ENCODE assay signal across 9 cellular contexts in the genomic region with DNA sequence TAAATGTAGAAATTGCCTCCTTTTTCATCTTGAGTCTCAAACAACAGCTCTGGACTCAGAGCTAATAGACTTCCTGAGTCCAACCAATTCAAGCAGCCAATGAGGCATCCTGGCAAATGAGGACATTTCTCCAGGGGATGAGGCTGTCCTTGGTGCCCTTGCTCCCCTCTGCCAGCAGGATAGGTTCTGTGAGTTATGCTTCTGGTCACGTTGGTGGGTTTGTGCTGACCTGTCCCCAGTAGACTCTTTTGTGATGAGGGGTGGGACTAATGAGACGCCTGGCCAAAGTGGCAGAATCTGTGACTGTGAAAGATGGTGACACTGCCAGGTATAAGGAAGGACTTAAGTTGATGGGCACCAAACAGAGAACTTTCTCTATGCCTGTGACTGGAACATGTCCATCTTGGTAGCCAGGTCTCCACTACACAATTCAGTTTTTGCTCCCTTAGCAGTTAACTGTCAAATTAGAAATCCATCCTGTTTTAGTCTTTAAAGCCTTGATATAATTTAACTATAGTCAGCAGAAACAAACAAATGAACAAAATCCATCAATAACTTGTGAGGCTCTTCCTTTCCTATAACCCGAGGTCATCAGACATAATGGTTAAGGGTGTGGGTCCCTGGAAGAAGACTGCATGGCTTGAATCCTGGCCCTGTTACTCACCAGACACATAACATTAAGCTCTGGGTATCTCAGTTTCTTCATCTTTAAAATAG. TPM values are rescaled to one million over a fixed set of nuclear protein-coding genes. Genes with fewer than 3 reads are reported as not detected.
DNase-seq lines count a peak whose midpoint lies in the region; ATAC-seq and TF ChIP-seq lines count a peak whose summit lies in the region.
"Had no signal": no experiment of that assay in that cellular context is flagged by ENCODE, and none has a peak within 500 bp of the region (broad histone marks: within the 10 kb centered on the region; RNA-seq: fewer than 3 reads in every experiment).

No MANE protein-coding gene starts in this region.

- H3K36me3 ChIP-seq in testis (ENCODE audit: low read depth, missing control alignments): no peaks in the 10 kb centered on the region

- DNase-seq in activated CD4-positive, alpha-beta T cell treated with anti-CD3 and anti-CD28 coated beads, Interleukin-2, amount 10 ng/mL, durations not matched to agents 24 days and 14 days: peak; percentile 57
- no peak for DNase-seq in activated CD4-positive, alpha-beta T cell treated with anti-CD3 and anti-CD28 coated beads, Interleukin-2, amount 50 U/mL, for 4 hours
- DNase-seq in immature natural killer cell: no peak
- DNase-seq in testis: no peak
- no peak for DNase-seq in COLO829 (ENCODE audit: low spot score)
- DNase-seq in HK-2 (ENCODE audit: unreplicated experiment): no peak

- H3K9me3 ChIP-seq in testis: no peaks in the 10 kb centered on the region
- H3K9me3 ChIP-seq: mucosa of descending colon had no signal

- H3K4me3 ChIP-seq in testis: no peak overlapping the region
- H3K4me3 ChIP-seq: mucosa of descending colon had no signal

- no peak for TF ChIP-seq POLR2A in testis (IDR thresholded peaks at IDR 0.05)

- no peaks in the 10 kb centered on the region for H3K27me3 ChIP-seq in testis

- H3K4me1 ChIP-seq in testis: peaks cover 37% of the 10 kb centered on the region

- ATAC-seq in GM21723 (IDR thresholded peaks at IDR 0.05; ENCODE audit: unreplicated experiment): no peak

- 74 to 78% methylated on average over 3 of the region's 3 CpGs for WGBS in testis, 2 donors

- no peaks in the 10 kb centered on the region for H3K9me3 Mint-ChIP-seq in activated CD4-positive, alpha-beta T cell treated with anti-CD3 and anti-CD28 coated beads, Interleukin-2, amount 10 ng/mL, durations not matched to agents 24 days and 14 days
- H3K9me3 Mint-ChIP-seq in activated naive CD8-positive, alpha-beta T cell (ENCODE audit: low read depth): no peaks in the 10 kb centered on the region
- no peaks in the 10 kb centered on the region for H3K9me3 Mint-ChIP-seq in immature natural killer cell

- H3K36me3 Mint-ChIP-seq in activated CD4-positive, alpha-beta T cell treated with anti-CD3 and anti-CD28 coated beads, Interleukin-2, amount 10 ng/mL, durations not matched to agents 24 days and 14 days (ENCODE audit: low read depth): no peaks in the 10 kb centered on the region
- H3K36me3 Mint-ChIP-seq in activated naive CD8-positive, alpha-beta T cell: peaks cover 3% of the 10 kb centered on the region
- H3K36me3 Mint-ChIP-seq in immature natural killer cell: no peaks in the 10 kb centered on the region

- H3K27me3 Mint-ChIP-seq in activated CD4-positive, alpha-beta T cell treated with anti-CD3 and anti-CD28 coated beads, Interleukin-2, amount 10 ng/mL, durations not matched to agents 24 days and 14 days: no peaks in the 10 kb centered on the region
- no peaks in the 10 kb centered on the region for H3K27me3 Mint-ChIP-seq in activated naive CD8-positive, alpha-beta T cell
- peaks cover 4 to 10% (median 6%) of the 10 kb centered on the region in 3 donors for H3K27me3 Mint-ChIP-seq in immature natural killer cell (ENCODE audit: low read depth in 3 of 3)

- no peak for TF ChIP-seq CTCF in testis (IDR thresholded peaks at IDR 0.05)

- intact Hi-C loops in activated CD4-positive, alpha-beta T cell treated with anti-CD3 and anti-CD28 coated beads, Interleukin-2, amount 10 ng/mL, durations not matched to agents 24 days and 14 days (cut with micrococcal nuclease): no loop called here
- intact Hi-C loops in testis (cut with DNase I; ENCODE audit: low total_unique reads): no loop called here

- H3K27ac Mint-ChIP-seq in activated CD4-positive, alpha-beta T cell treated with anti-CD3 and anti-CD28 coated beads, Interleukin-2, amount 10 ng/mL, durations not matched to agents 24 days and 14 days: peak overlapping the region; percentile 94
- peak overlapping the region; percentile 83 for H3K27ac Mint-ChIP-seq in activated naive CD8-positive, alpha-beta T cell
- H3K27ac Mint-ChIP-seq in immature natural killer cell: peak overlapping the region; percentile 83 to 94 (median 90)

- peak overlapping the region; percentile 14 to 28 for H3K27ac ChIP-seq in testis

- H3K4me1 Mint-ChIP-seq in activated CD4-positive, alpha-beta T cell treated with anti-CD3 and anti-CD28 coated beads, Interleukin-2, amount 10 ng/mL, durations not matched to agents 24 days and 14 days: peaks cover 31% of the 10 kb centered on the region
- H3K4me1 Mint-ChIP-seq in activated naive CD8-positive, alpha-beta T cell (ENCODE audit: low read depth): peaks cover 50% of the 10 kb centered on the region
- peaks cover 29 to 30% of the 10 kb centered on the region in 2 donors for H3K4me1 Mint-ChIP-seq in immature natural killer cell

- H3K4me3 Mint-ChIP-seq in activated CD4-positive, alpha-beta T cell treated with anti-CD3 and anti-CD28 coated beads, Interleukin-2, amount 10 ng/mL, durations not matched to agents 24 days and 14 days: peak overlapping the region; percentile 74
- H3K4me3 Mint-ChIP-seq in activated naive CD8-positive, alpha-beta T cell: peak overlapping the region; percentile 57
- H3K4me3 Mint-ChIP-seq in immature natural killer cell: peak overlapping the region; percentile 11 to 70 (median 62)

RNA-seq across cellular contexts. Expression of gene THEM4, which starts 35.7 kb away (rescaled TPM):
- 26.9 and 30.6 TPM in 2 replicates for total RNA-seq in activated CD4-positive, alpha-beta T cell treated with anti-CD3 and anti-CD28 coated beads, Interleukin-2, amount 10 ng/mL, durations not matched to agents 24 days and 14 days
- 10 to 100 TPM; 29.9 to 38.1 (median 36.7) TPM for polyA plus RNA-seq in immature natural killer cell
- 10 to 100 TPM; 35.0 to 42.0 TPM for total RNA-seq in testis
- polyA plus RNA-seq in testis (ENCODE audit: insufficient read depth, low read depth, low replicate concordance): 33.5 TPM

RNA-seq across cellular contexts. Expression of gene S100A10, which starts 48.6 kb away (rescaled TPM):
- total RNA-seq in activated CD4-positive, alpha-beta T cell treated with anti-CD3 and anti-CD28 coated beads, Interleukin-2, amount 10 ng/mL, durations not matched to agents 24 days and 14 days: 103 and 107 TPM in 2 replicates
- polyA plus RNA-seq in immature natural killer cell (100 to 1,000 TPM; 445 to 680 (median 567) TPM), testis (ENCODE audit: insufficient read depth, low read depth, low replicate concordance) (364 TPM)
- 100 to 1,000 TPM in 1 of 2 donors, 10 to 100 TPM in 1; 92.4 to 110 TPM for total RNA-seq in testis
